1 cellular context compared by ENCODE assay signal in genomic region chr13:44117351-44117750, GRCh38.
TF ChIP-seq lines count a peak whose summit lies in the region.

No MANE protein-coding gene starts in this region.

TF ChIP-seq in SK-N-SH, 30 proteins besides CTCF, POLR2A, EP300 and RAD21 (continued from another document):
- TF ChIP-seq ZBTB33 (IDR thresholded peaks at IDR 0.05; ENCODE audit: borderline replicate concordance, low read depth) (no peak), GATA2 (CRISPR knock-in tag; IDR thresholded peaks at IDR 0.05) (no peak), TEAD4 (IDR thresholded peaks at IDR 0.05; ENCODE audit: borderline replicate concordance, insufficient read depth) (no peak), MAX (IDR thresholded peaks at IDR 0.05; ENCODE audit: low read depth) (no peak), JUND (IDR thresholded peaks at IDR 0.05) (no peak), RXRA (IDR thresholded peaks at IDR 0.05; ENCODE audit: borderline replicate concordance, low read depth) (no peak), TAF1 (IDR thresholded peaks at IDR 0.05; ENCODE audit: borderline replicate concordance, low read depth, low read length) (no peak)
